In genomic region chrX:66030505-66031317, GRCh38 we compare ENCODE assay signal across 1 cellular context.
A peak's percentile ranks its signal among the peaks of the same experiment; 100 is the strongest.
TF ChIP-seq lines count a peak whose summit lies in the region.

No MANE protein-coding gene starts in this region.

TF ChIP-seq in GM12878, 131 proteins besides CTCF, POLR2A, EP300 and RAD21:
- TF ChIP-seq ZNF592 (IDR thresholded peaks at IDR 0.05) (no peak), HDGF (IDR thresholded peaks at IDR 0.05) (no peak), CHD1 (IDR thresholded peaks at IDR 0.05; ENCODE audit: low read depth, low read length) (no peak), SRF (IDR thresholded peaks at IDR 0.05; ENCODE audit: low read depth in 2 of 2, low read length in 2 of 2) (no peak), MYB (IDR thresholded peaks at IDR 0.05; ENCODE audit: borderline replicate concordance, low read depth, low read length) (no peak), PAX5 (IDR thresholded peaks at IDR 0.05; ENCODE audit: borderline replicate concordance, low read depth, low read length) (0 out of 2 replicates have a peak, but pooled peaks have one; percentile 12), SMC3 (IDR thresholded peaks at IDR 0.05; ENCODE audit: borderline replicate concordance, low read length) (peak; percentile 62; the same call in 1 of the 2 replicates), CBFB (IDR thresholded peaks at IDR 0.05; ENCODE audit: low read depth) (no peak), SMAD5 (IDR thresholded peaks at IDR 0.05; ENCODE audit: low read depth) (no peak), KDM1A (IDR thresholded peaks at IDR 0.05; ENCODE audit: borderline replicate concordance) (no peak)
- TF ChIP-seq, protein P1, sequence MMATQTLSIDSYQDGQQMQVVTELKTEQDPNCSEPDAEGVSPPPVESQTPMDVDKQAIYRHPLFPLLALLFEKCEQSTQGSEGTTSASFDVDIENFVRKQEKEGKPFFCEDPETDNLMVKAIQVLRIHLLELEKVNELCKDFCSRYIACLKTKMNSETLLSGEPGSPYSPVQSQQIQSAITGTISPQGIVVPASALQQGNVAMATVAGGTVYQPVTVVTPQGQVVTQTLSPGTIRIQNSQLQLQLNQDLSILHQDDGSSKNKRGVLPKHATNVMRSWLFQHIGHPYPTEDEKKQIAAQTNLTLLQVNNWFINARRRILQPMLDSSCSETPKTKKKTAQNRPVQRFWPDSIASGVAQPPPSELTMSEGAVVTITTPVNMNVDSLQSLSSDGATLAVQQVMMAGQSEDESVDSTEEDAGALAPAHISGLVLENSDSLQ (IDR thresholded peaks at IDR 0.05) = no peak
TF ChIP-seq in GM12878: peak in this region for 2.
